In the genomic region with DNA sequence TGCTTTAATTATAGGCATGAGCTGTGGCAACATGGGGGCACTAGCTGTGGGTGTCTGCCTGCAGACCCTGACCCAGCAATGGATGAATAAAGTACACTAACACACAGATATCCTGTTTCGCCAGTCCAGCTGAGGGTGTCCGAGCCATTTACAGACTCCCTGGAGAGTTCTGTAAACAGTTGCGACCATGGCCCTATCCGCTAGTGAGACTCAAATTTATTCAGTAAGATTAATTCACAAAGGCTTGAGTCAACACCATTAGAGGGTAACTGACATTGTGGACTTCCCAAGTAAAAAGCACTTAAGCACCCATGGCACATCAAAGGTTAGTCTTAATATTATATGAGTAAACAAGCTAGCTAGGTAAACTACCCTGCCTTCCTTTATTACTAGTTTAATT, we compare ENCODE assay signal across 18 cellular contexts.
DNase-seq lines count a peak whose midpoint lies in the region; ATAC-seq lines count a peak whose summit lies in the region.
"Had no signal": no experiment of that assay in that cellular context is flagged by ENCODE, and none has a peak within 500 bp of the region (broad histone marks: within the 10 kb centered on the region; RNA-seq: fewer than 3 reads in every experiment).

No MANE protein-coding gene starts in this region.

- intact Hi-C loops in left colon (cut with DNase I, micrococcal nuclease): no loop called here

- H3K9me3 Mint-ChIP-seq in activated CD4-positive, alpha-beta T cell treated with anti-CD3 and anti-CD28 coated beads, Interleukin-2, amount 10 ng/mL, durations not matched to agents 7 days and 5 days: no peaks in the 10 kb centered on the region
- H3K9me3 Mint-ChIP-seq: IgD-negative memory B cell, immature natural killer cell had no signal

- H3K4me1 Mint-ChIP-seq in activated CD4-positive, alpha-beta T cell treated with anti-CD3 and anti-CD28 coated beads, Interleukin-2, amount 10 ng/mL, durations not matched to agents 7 days and 5 days: peaks cover 9% of the 10 kb centered on the region

- DNase-seq in DMS153 (lab: John Stamatoyannopoulos, UW) (peak; percentile 92), NCI-H1417 treated with DMSO at 0.1 percent for 48 hours (lab: John Stamatoyannopoulos, UW) (peak; percentile 93), NCI-H69 (lab: John Stamatoyannopoulos, UW) (peak; percentile 99), left colon (no peak), hepatic stellate cell (ENCODE audit: low spot score) (no peak)
- no peak for DNase-seq in activated CD4-positive, alpha-beta T cell treated with anti-CD3 and anti-CD28 coated beads, Interleukin-2, amount 10 ng/mL, durations not matched to agents 7 days and 5 days
- DNase-seq: activated CD4-positive, alpha-beta T cell treated with anti-CD3 and anti-CD28 coated beads for 1 hour; activated CD8-positive, alpha-beta memory T cell treated with anti-CD3 and anti-CD28 coated beads, Interleukin-2, amount 10 ng/mL, durations not matched to agents 7 days and 5 days; Caco-2; caudate nucleus; H7; head of caudate nucleus; immature natural killer cell; NCI-H446; ovary; upper lobe of right lung had no signal

- peaks cover 60% of the 10 kb centered on the region for H3K36me3 Mint-ChIP-seq in activated CD4-positive, alpha-beta T cell treated with anti-CD3 and anti-CD28 coated beads, Interleukin-2, amount 10 ng/mL, durations not matched to agents 7 days and 5 days (ENCODE audit: low read depth)

- POLR2A ChIA-PET in activated CD4-positive, alpha-beta T cell treated with anti-CD3 and anti-CD28 coated beads, Interleukin-2, amount 10 ng/mL, durations not matched to agents 7 days and 5 days (lab: Charles Lee): interaction anchor here (0.6 kb wide), 1 partner anchor 9 kb away, joined by 5 read pairs; no protein-coding TSS in a partner anchor

- ATAC-seq in left colon (peak; percentile 22), HG03135 (IDR thresholded peaks at IDR 0.05; ENCODE audit: unreplicated experiment) (no peak)
- ATAC-seq: activated CD8-positive, alpha-beta memory T cell treated with anti-CD3 and anti-CD28 coated beads, Interleukin-2, amount 10 ng/mL, durations not matched to agents 7 days and 5 days; upper lobe of right lung had no signal

- H3K4me3 Mint-ChIP-seq in activated CD4-positive, alpha-beta T cell treated with anti-CD3 and anti-CD28 coated beads, Interleukin-2, amount 10 ng/mL, durations not matched to agents 7 days and 5 days: no peak overlapping the region
- H3K4me3 Mint-ChIP-seq: activated CD8-positive, alpha-beta memory T cell treated with anti-CD3 and anti-CD28 coated beads, Interleukin-2, amount 10 ng/mL, durations not matched to agents 7 days and 5 days; immature natural killer cell had no signal

- CTCF ChIA-PET in activated CD4-positive, alpha-beta T cell treated with anti-CD3 and anti-CD28 coated beads, Interleukin-2, amount 10 ng/mL, durations not matched to agents 7 days and 5 days (lab: Charles Lee): no interaction called here

- H3K27ac Mint-ChIP-seq in activated CD4-positive, alpha-beta T cell treated with anti-CD3 and anti-CD28 coated beads, Interleukin-2, amount 10 ng/mL, durations not matched to agents 7 days and 5 days: no peak overlapping the region
- H3K27ac Mint-ChIP-seq: activated CD8-positive, alpha-beta memory T cell treated with anti-CD3 and anti-CD28 coated beads, Interleukin-2, amount 10 ng/mL, durations not matched to agents 7 days and 5 days had no signal

- H3K27me3 Mint-ChIP-seq in activated CD4-positive, alpha-beta T cell treated with anti-CD3 and anti-CD28 coated beads, Interleukin-2, amount 10 ng/mL, durations not matched to agents 7 days and 5 days: no peaks in the 10 kb centered on the region
- H3K27me3 Mint-ChIP-seq: activated CD8-positive, alpha-beta memory T cell treated with anti-CD3 and anti-CD28 coated beads, Interleukin-2, amount 10 ng/mL, durations not matched to agents 7 days and 5 days; IgD-negative memory B cell had no signal

Comparison
In these comparisons a context has a peak if more than half of its experiments do, and no peak if none do; other contexts are left out.
1. DNase-seq: peak in DMS153 (single experiment), NCI-H1417 treated with DMSO at 0.1 percent for 48 hours (single experiment) and NCI-H69 (single experiment); none in left colon (0 of 2), activated CD4-positive, alpha-beta T cell treated with anti-CD3 and anti-CD28 coated beads, Interleukin-2, amount 10 ng/mL, durations not matched to agents 7 days and 5 days (single experiment) and hepatic stellate cell (single experiment).